In the genomic region with DNA sequence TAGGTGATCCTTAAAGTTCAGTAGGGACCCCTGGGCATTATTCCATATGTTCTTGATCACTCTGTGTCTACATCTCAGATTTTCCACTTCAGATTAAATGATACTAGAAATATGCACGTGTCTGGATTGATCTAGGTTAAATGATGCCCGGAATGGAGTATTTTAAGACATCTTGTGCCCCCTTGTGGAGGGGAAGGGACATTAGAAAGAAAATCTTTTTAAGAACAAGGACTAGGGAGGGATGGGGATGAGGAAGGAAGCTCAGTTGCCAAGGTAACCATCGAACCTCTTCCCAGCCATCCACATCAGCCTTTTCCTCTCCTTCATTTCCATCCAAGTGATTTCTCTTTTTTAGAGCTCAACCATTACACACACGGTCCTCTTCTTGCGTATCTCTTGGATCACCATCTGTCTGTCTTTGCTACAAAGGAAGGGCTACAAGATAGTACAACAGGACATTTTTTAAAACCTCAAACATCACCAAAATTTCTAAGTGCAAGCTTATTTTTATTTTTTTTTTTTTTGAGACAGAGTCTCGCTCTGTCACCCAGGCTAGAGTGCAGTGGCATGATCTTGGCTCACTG, we compare ENCODE assay signal across 8 cellular contexts. TPM values are rescaled to one million over a fixed set of nuclear protein-coding genes. Genes with fewer than 3 reads are reported as not detected.
DNase-seq lines count a peak whose midpoint lies in the region; ATAC-seq and TF ChIP-seq lines count a peak whose summit lies in the region.

No MANE protein-coding gene starts in this region.

- H3K36me3 ChIP-seq in RWPE2 (ENCODE audit: low read depth) = no peaks in the 10 kb centered on the region
- H3K36me3 ChIP-seq in mesendoderm (ENCODE audit: control insufficient read depth, insufficient read depth, low read length) = no peaks in the 10 kb centered on the region

- peak; percentile 84 for DNase-seq in NCI-H2107 treated with DMSO at 0.1 percent for 48 hours (lab: John Stamatoyannopoulos, UW; ENCODE audit: unreplicated experiment)
- DNase-seq in NCI-H2107 (lab: John Stamatoyannopoulos, UW) = no peak
- peak; percentile 17 for DNase-seq in HPDE6-E6E7 (ENCODE audit: extremely low spot score)
- DNase-seq in RWPE2 (ENCODE audit: low spot score) = no peak
- peak; percentile 51 for DNase-seq in dedifferentiated amniotic fluid mesenchymal stem cell (ENCODE audit: extremely low spot score)
- DNase-seq in mesendoderm = peak; percentile 90

- H3K4me3 ChIP-seq in RWPE2 (ENCODE audit: severe bottlenecking) = no peak overlapping the region
- H3K4me3 ChIP-seq in mesendoderm (ENCODE audit: low read length) = no peak overlapping the region

- peaks cover 4% of the 10 kb centered on the region for H3K9me3 ChIP-seq in RWPE2 (ENCODE audit: severe bottlenecking)

- H3K4ac ChIP-seq in mesendoderm (ENCODE audit: low read depth, low read length) = no peak overlapping the region

- no peak overlapping the region for H3K4me2 ChIP-seq in mesendoderm (ENCODE audit: low read length)

- no peak overlapping the region for H3K9ac ChIP-seq in mesendoderm (ENCODE audit: low read length)

- WGBS in mesendoderm (ENCODE audit: extremely low coverage, insufficient coverage, low lambda C conversion rate) = no CpG with 5 or more reads among the region's 6 CpGs

- ATAC-seq in RWPE2 (ENCODE audit: low read depth) = no peak
- ATAC-seq in HG03025 (IDR thresholded peaks at IDR 0.05; ENCODE audit: low FRiP score, unreplicated experiment) = no peak
- ATAC-seq in GM19463 (IDR thresholded peaks at IDR 0.05; ENCODE audit: unreplicated experiment) = no peak

- H3K4me1 ChIP-seq in RWPE2 (ENCODE audit: insufficient read depth, poor library complexity, severe bottlenecking) = no peaks in the 10 kb centered on the region
- H3K4me1 ChIP-seq in mesendoderm (ENCODE audit: control insufficient read depth, low read depth, low read length) = peaks cover 8% of the 10 kb centered on the region

- no peak overlapping the region for H3K18ac ChIP-seq in mesendoderm (ENCODE audit: low read length)

- no peak overlapping the region for H4K8ac ChIP-seq in mesendoderm (ENCODE audit: low read depth, low read length)

- TF ChIP-seq CTCF in RWPE2 (IDR thresholded peaks at IDR 0.05; ENCODE audit: poor library complexity, severe bottlenecking) = peak; percentile 78

- no peak overlapping the region for H3K27ac ChIP-seq in RWPE2 (ENCODE audit: poor library complexity, severe bottlenecking)
- no peak overlapping the region for H3K27ac ChIP-seq in mesendoderm (ENCODE audit: low read depth, low read length)

- no peaks in the 10 kb centered on the region for H3K79me2 ChIP-seq in mesendoderm (ENCODE audit: control insufficient read depth, insufficient read depth, low read length)

- H3K27me3 ChIP-seq in RWPE2 (ENCODE audit: insufficient read depth, poor library complexity, severe bottlenecking) (peaks cover 8% of the 10 kb centered on the region), mesendoderm (ENCODE audit: insufficient read depth, low read length, poor library complexity) (no peaks in the 10 kb centered on the region)

- H3K23ac ChIP-seq in mesendoderm (ENCODE audit: low read length) = no peak overlapping the region

- no peak overlapping the region for H2AK5ac ChIP-seq in mesendoderm (ENCODE audit: low read length)

- H2BK15ac ChIP-seq in mesendoderm (replicated peaks; ENCODE audit: low read depth) = no peak overlapping the region

- H2BK5ac ChIP-seq in mesendoderm (ENCODE audit: low read length) = no peak overlapping the region

- H3K79me1 ChIP-seq in mesendoderm (ENCODE audit: low read length) = no peaks in the 10 kb centered on the region

- H4K5ac ChIP-seq in mesendoderm (ENCODE audit: low read length) = no peak overlapping the region

- no peak overlapping the region for H2BK120ac ChIP-seq in mesendoderm (ENCODE audit: low read depth, low read length)

- H3K56ac ChIP-seq in mesendoderm (ENCODE audit: low read length) = no peak overlapping the region

RNA-seq across cellular contexts. Expression of gene PRSS2, which starts 40.5 kb away (rescaled TPM):
- polyA plus RNA-seq in mesendoderm (2013, experiment 1 of 2) = 2.3 TPM
- polyA plus RNA-seq in mesendoderm (2013, experiment 2 of 2) = 2.7 TPM

RNA-seq across cellular contexts. Expression of gene EPHB6, which starts 43.6 kb away (rescaled TPM):
- polyA plus RNA-seq in mesendoderm (2013, experiment 1 of 2) = 5.5 TPM
- 5.0 TPM for polyA plus RNA-seq in mesendoderm (2013, experiment 2 of 2)

Comparison
In these comparisons a context has a peak if more than half of its experiments do, and no peak if none do; other contexts are left out.
1. DNase-seq: peak in NCI-H2107 treated with DMSO at 0.1 percent for 48 hours (single experiment), HPDE6-E6E7 (single experiment), dedifferentiated amniotic fluid mesenchymal stem cell (single experiment) and mesendoderm (single experiment); none in NCI-H2107 (single experiment) and RWPE2 (single experiment).